Comparison of ENCODE assay signal across 9 cellular contexts in genomic region chr14:33564774-33565630, GRCh38.
DNase-seq lines count a peak whose midpoint lies in the region; FAIRE-seq and TF ChIP-seq lines count a peak whose summit lies in the region.
"Had no signal": no experiment of that assay in that cellular context is flagged by ENCODE, and none has a peak within 500 bp of the region (broad histone marks: within the 10 kb centered on the region; RNA-seq: fewer than 3 reads in every experiment).

No MANE protein-coding gene starts in this region.

- POLR2A ChIA-PET in OCI-LY7 (lab: Charles Lee), result interaction anchor here (0.8 kb wide), 1 partner anchor 46 kb away, joined by 3 read pairs; no protein-coding TSS in a partner anchor

- H3K4me3 ChIP-seq in OCI-LY7 (ENCODE audit: low read depth, low read length, poor library complexity, severe bottlenecking), result no peak overlapping the region
- H3K4me3 ChIP-seq: body of pancreas had no signal

- TF ChIP-seq CTCF in GM10266 (IDR thresholded peaks at IDR 0.05; ENCODE audit: control insufficient read depth, insufficient read depth, low read depth, missing control alignments) (no peak), OCI-LY7 (conservative IDR thresholded peaks at IDR 0.05; ENCODE audit: low read length) (no peak)

- TF ChIP-seq POLR2A in H54 (IDR thresholded peaks at IDR 0.05; ENCODE audit: low read depth, low read length), result no peak

- no peaks in the 10 kb centered on the region for H3K4me1 ChIP-seq in OCI-LY7 (ENCODE audit: insufficient read depth, low read length, poor library complexity, severe bottlenecking)
- H3K4me1 ChIP-seq: body of pancreas had no signal

- no peaks in the 10 kb centered on the region for H3K36me3 ChIP-seq in OCI-LY7 (ENCODE audit: insufficient read depth, low read length)

- no peak overlapping the region for H3K4me2 ChIP-seq in OCI-LY7 (ENCODE audit: low read length)

- intact Hi-C loops in OCI-LY7 (cut with micrococcal nuclease; ENCODE audit: unreplicated experiment), result no loop called here

- no peaks in the 10 kb centered on the region; the same call in 1 of the 2 replicates for H4K20me1 ChIP-seq in OCI-LY7 (ENCODE audit: insufficient read depth, low read length)

- no peaks in the 10 kb centered on the region for H3K9me2 ChIP-seq in OCI-LY7 (ENCODE audit: insufficient read depth, low read length)

- DNase-seq in GM10266 (ENCODE audit: extremely low spot score) (peak; percentile 5), H54 (ENCODE audit: insufficient read length, low spot score) (peak; percentile 23), NCI-H1048 (lab: John Stamatoyannopoulos, UW) (peak; percentile 4), dermis microvascular lymphatic vessel endothelial cell (ENCODE audit: low read depth in 2 of 2) (peak; percentile 95 to 99), AG08396 (ENCODE audit: low spot score) (no peak), OCI-LY7 (ENCODE audit: low spot score) (no peak), HT-29 (ENCODE audit: low spot score) (no peak)
- no peak for DNase-seq in activated CD8-positive, alpha-beta memory T cell treated with anti-CD3 and anti-CD28 coated beads for 24 hours

- no TSS peak for BruUV-seq in OCI-LY7 (replicated peaks; lab: Mats Ljungman, UMichigan)

- CTCF ChIA-PET in OCI-LY7 (lab: Charles Lee; ENCODE audit: unreplicated experiment), result no interaction called here

- no peak overlapping the region for H3K27ac ChIP-seq in OCI-LY7 (ENCODE audit: low read depth, low read length, poor library complexity, severe bottlenecking)
- H3K27ac ChIP-seq: body of pancreas had no signal

- H3K9me3 ChIP-seq in OCI-LY7 (ENCODE audit: low read length), result no peaks in the 10 kb centered on the region
- H3K9me3 ChIP-seq: body of pancreas had no signal

- no peaks in the 10 kb centered on the region for H3K79me2 ChIP-seq in OCI-LY7 (ENCODE audit: insufficient read depth, low read depth, low read length)

- peak; percentile 94 for FAIRE-seq in H54 (lab: Jason Lieb, UNC)

- H2AFZ ChIP-seq in OCI-LY7 (ENCODE audit: low read length), result no peak overlapping the region

Comparison
In these comparisons a context has a peak if more than half of its experiments do, and no peak if none do; other contexts are left out.
1. DNase-seq: peak in GM10266 (single experiment), H54 (single experiment), NCI-H1048 (single experiment) and dermis microvascular lymphatic vessel endothelial cell (2 of 2); none in AG08396 (single experiment), activated CD8-positive, alpha-beta memory T cell treated with anti-CD3 and anti-CD28 coated beads for 24 hours (single experiment), OCI-LY7 (single experiment) and HT-29 (single experiment).